In genomic region chr1:213999732-214000131, GRCh38 we compare ENCODE assay signal across 1 cellular context.
TF ChIP-seq lines count a peak whose summit lies in the region.

No MANE protein-coding gene starts in this region.

TF ChIP-seq in HepG2, 621 proteins besides CTCF, POLR2A, EP300 and RAD21 (continued from another document):
- no peak for TF ChIP-seq ZFP91 (CRISPR knock-in tag; IDR thresholded peaks at IDR 0.05; ENCODE audit: borderline replicate concordance)
- no peak for TF ChIP-seq CHCHD3 (CRISPR knock-in tag; IDR thresholded peaks at IDR 0.05)
- TF ChIP-seq ZNF609 (CRISPR knock-in tag; IDR thresholded peaks at IDR 0.05; ENCODE audit: borderline replicate concordance) = no peak
- TF ChIP-seq POGZ (CRISPR knock-in tag; IDR thresholded peaks at IDR 0.05) = no peak
- TF ChIP-seq FOXM1 (CRISPR knock-in tag; IDR thresholded peaks at IDR 0.05) = no peak
- no peak for TF ChIP-seq ZNF841 (CRISPR knock-in tag; IDR thresholded peaks at IDR 0.05; ENCODE audit: borderline replicate concordance)
- no peak for TF ChIP-seq CC2D1A (CRISPR knock-in tag; IDR thresholded peaks at IDR 0.05)
- TF ChIP-seq ZNF644 (CRISPR knock-in tag; IDR thresholded peaks at IDR 0.05; ENCODE audit: low read depth) = no peak
- no peak for TF ChIP-seq HIC2 (CRISPR knock-in tag; IDR thresholded peaks at IDR 0.05; ENCODE audit: low read depth)
- no peak for TF ChIP-seq ZBTB20 (CRISPR knock-in tag; IDR thresholded peaks at IDR 0.05; ENCODE audit: borderline replicate concordance, low read depth)
